Comparison of ENCODE assay signal across 8 cellular contexts in genomic region chr17:81391964-81392908, GRCh38. TPM values are rescaled to one million over a fixed set of nuclear protein-coding genes. Genes with fewer than 3 reads are reported as not detected.
DNase-seq lines count a peak whose midpoint lies in the region; ATAC-seq and TF ChIP-seq lines count a peak whose summit lies in the region.

No MANE protein-coding gene starts in this region.

- peak overlapping the region; percentile 83 to 97 (median 93) for H3K27ac ChIP-seq in body of pancreas
- H3K27ac ChIP-seq in stomach = peak overlapping the region; percentile 89 to 99 (median 99)
- H3K27ac ChIP-seq in CD4-positive, alpha-beta T cell (ENCODE audit: low read depth, low read length) = no peak overlapping the region

- no peak overlapping the region for H3K27ac Mint-ChIP-seq in CD4-positive, alpha-beta T cell

- intact Hi-C loops in body of pancreas (cut with DNase I) (no loop called here), stomach (cut with DNase I; ENCODE audit: low total_unique reads) (no loop called here)
- intact Hi-C loops in CD4-positive, alpha-beta T cell (cut with DNase I, micrococcal nuclease) = no loop called here

- no peaks in the 10 kb centered on the region for H3K9me3 Mint-ChIP-seq in CD4-positive, alpha-beta T cell

- no peak for TF ChIP-seq EP300 in stomach (IDR thresholded peaks at IDR 0.05)

- 25 to 26% methylated on average over 32 of the region's 33 CpGs for WGBS in body of pancreas, 2 donors
- WGBS in stomach, 5 donors = 14 to 19% (median 17%) methylated on average over 33 of the region's 33 CpGs

- H3K4me1 ChIP-seq in body of pancreas = peaks cover 53% of the 10 kb centered on the region
- peaks cover 49 to 78% (median 65%) of the 10 kb centered on the region in 4 donors for H3K4me1 ChIP-seq in stomach

- H3K9me3 ChIP-seq in body of pancreas = no peaks in the 10 kb centered on the region
- H3K9me3 ChIP-seq in stomach = no peaks in the 10 kb centered on the region
- no peaks in the 10 kb centered on the region for H3K9me3 ChIP-seq in CD4-positive, alpha-beta T cell (ENCODE audit: control insufficient read depth, low read length)

- no peak for DNase-seq in Jurkat, Clone E6-1 (ENCODE audit: low read depth, low spot score)
- DNase-seq in body of pancreas (peak in 2 of 4 donors; percentile 62 to 65), kidney epithelial cell (ENCODE audit: low read depth) (no peak), stomach (no peak), NCI-H345 (lab: John Stamatoyannopoulos, UW) (no peak)
- no peak for DNase-seq in CD4-positive, alpha-beta T cell

- no peaks in the 10 kb centered on the region for H3K36me3 ChIP-seq in body of pancreas (replicated peaks in 1 of 2; ENCODE audit: insufficient read depth in 1 of 2, low read depth in 2 of 2)
- H3K36me3 ChIP-seq in kidney epithelial cell (ENCODE audit: control insufficient read depth, insufficient read depth, low read length) = no peaks in the 10 kb centered on the region
- H3K36me3 ChIP-seq in stomach = no peaks in the 10 kb centered on the region

- POLR2A ChIA-PET in CD4-positive, alpha-beta T cell (lab: Charles Lee) = no interaction called here

- ATAC-seq in body of pancreas (no peak), GM18511 (IDR thresholded peaks at IDR 0.05; ENCODE audit: unreplicated experiment) (no peak), HG03520 (IDR thresholded peaks at IDR 0.05; ENCODE audit: unreplicated experiment) (no peak)
- no peak for ATAC-seq in CD4-positive, alpha-beta T cell (ENCODE audit: poor library complexity)

- H3K36me3 Mint-ChIP-seq in CD4-positive, alpha-beta T cell (ENCODE audit: low read depth) = peaks cover 4% of the 10 kb centered on the region

- CTCF ChIA-PET in CD4-positive, alpha-beta T cell (lab: Charles Lee) = interaction anchor here (1.1 kb wide), 1 partner anchor 100 kb away, joined by 3 read pairs; no protein-coding TSS in a partner anchor

- H3K4me3 ChIP-seq in Jurkat, Clone E6-1 (ENCODE audit: low read length) = peak overlapping the region; percentile 62
- H3K4me3 ChIP-seq in body of pancreas (peak overlapping the region; percentile 17 to 40), kidney epithelial cell (ENCODE audit: low read depth, low read length) (peak overlapping the region; percentile 54), stomach (peak overlapping the region; percentile 71 to 84 (median 80))

- H3K27me3 ChIP-seq in body of pancreas = no peaks in the 10 kb centered on the region
- no peaks in the 10 kb centered on the region for H3K27me3 ChIP-seq in kidney epithelial cell (ENCODE audit: control insufficient read depth, insufficient read depth, low read length)
- H3K27me3 ChIP-seq in stomach = peaks cover 0 to 56% (median 17%) of the 10 kb centered on the region in 3 donors
- peaks cover 89% of the 10 kb centered on the region for H3K27me3 ChIP-seq in CD4-positive, alpha-beta T cell (ENCODE audit: control insufficient read depth, insufficient read depth, low read length)

- TF ChIP-seq POLR2A in body of pancreas (IDR thresholded peaks at IDR 0.05) (peak in 2 of 3 donors; percentile 9 to 14), stomach (IDR thresholded peaks at IDR 0.05) (no peak)

- H3K4me3 Mint-ChIP-seq in CD4-positive, alpha-beta T cell = no peak overlapping the region

- peaks cover 18% of the 10 kb centered on the region for H3K4me1 Mint-ChIP-seq in CD4-positive, alpha-beta T cell (ENCODE audit: low read depth)

- TF ChIP-seq CTCF in body of pancreas (IDR thresholded peaks at IDR 0.05) (no peak), kidney epithelial cell (IDR thresholded peaks at IDR 0.05; ENCODE audit: insufficient read depth, low read length, poor library complexity, severe bottlenecking) (no peak), stomach (IDR thresholded peaks at IDR 0.05) (no peak)
- no peak for TF ChIP-seq CTCF in CD4-positive, alpha-beta T cell (IDR thresholded peaks at IDR 0.05)

- H3K27me3 Mint-ChIP-seq in CD4-positive, alpha-beta T cell = peaks cover 66% of the 10 kb centered on the region

RNA-seq across cellular contexts. Expression of gene BAHCC1, which starts 3.0 kb away (rescaled TPM):
- polyA plus RNA-seq in Jurkat, Clone E6-1 (2012; ENCODE audit: insufficient read depth, insufficient read length) = 8.7 TPM
- 10 to 100 TPM in 1 of 2 donors, 1 to 10 TPM in 1; 5.7 to 14.8 TPM for total RNA-seq in body of pancreas
- 6.6 and 15.1 TPM in 2 replicates for total RNA-seq in kidney epithelial cell
- total RNA-seq in stomach = 10 to 100 TPM in 4 of 5 donors, 1 to 10 TPM in 1; 8.6 to 56.2 (median 15.2) TPM
- 1 to 10 TPM; 4.9 to 6.6 (median 5.1) TPM for polyA plus RNA-seq in stomach
- total RNA-seq in CD4-positive, alpha-beta T cell = under 1 TPM; 0.20 to 0.41 TPM

Comparison
In these comparisons a context has a peak if more than half of its experiments do, and no peak if none do; other contexts are left out.
1. H3K4me3 ChIP-seq: peak in every context shown above with its lines; median percentile 80 in stomach; 62 in Jurkat, Clone E6-1; 54 in kidney epithelial cell; 28 in body of pancreas.
2. POLR2A ChIP-seq: peak in body of pancreas (2 of 3); none in stomach (0 of 4).